19 cellular contexts compared by ENCODE assay signal in genomic region chrX:50881028-50881427, GRCh38. TPM values are rescaled to one million over a fixed set of nuclear protein-coding genes. Genes with fewer than 3 reads are reported as not detected.
"Had no signal": no experiment of that assay in that cellular context is flagged by ENCODE, and none has a peak within 500 bp of the region (broad histone marks: within the 10 kb centered on the region; RNA-seq: fewer than 3 reads in every experiment).

No MANE protein-coding gene starts in this region.

- H3K9me3 Mint-ChIP-seq: activated T-cell treated with anti-CD3 and anti-CD28 coated beads, Interleukin-2, amount 50 U/mL, for 4 hours; stimulated activated naive CD8-positive, alpha-beta T cell treated with anti-CD3 and anti-CD28 coated beads, Interleukin-15, Interleukin-2, amounts not matched to agents 100 ng/mL and 50 ng/mL, for 24 hours; type B pancreatic cell had no signal

- FAIRE-seq: colon had no signal

- H3K36me3 ChIP-seq: esophagus muscularis mucosa, right atrium auricular region had no signal

- H3K27me3 Mint-ChIP-seq: stimulated activated naive CD8-positive, alpha-beta T cell treated with anti-CD3 and anti-CD28 coated beads, Interleukin-15, Interleukin-2, amounts not matched to agents 100 ng/mL and 50 ng/mL, for 24 hours; type B pancreatic cell had no signal

- H3K4me3 ChIP-seq: esophagus muscularis mucosa, right atrium auricular region, SK-N-MC had no signal

- H3K9me3 ChIP-seq: esophagus muscularis mucosa, right atrium auricular region had no signal

- H3K36me3 Mint-ChIP-seq: type B pancreatic cell had no signal

- DNase-seq: activated CD4-positive, alpha-beta T cell treated with anti-CD3 and anti-CD28 coated beads, Interleukin-2, amount 50 U/mL, for 48 hours; activated gamma-delta T cell treated with Interleukin-2 at 50 U/mL for 16 hours; activated T-cell treated with anti-CD3 and anti-CD28 coated beads, Interleukin-2, amount 50 U/mL, for 4 hours; kidney glomerular epithelial cell; occipital lobe had no signal

- H3K27me3 ChIP-seq: esophagus muscularis mucosa, right atrium auricular region had no signal

- H3K27ac Mint-ChIP-seq: nephron; stimulated activated naive CD8-positive, alpha-beta T cell treated with anti-CD3 and anti-CD28 coated beads, Interleukin-15, Interleukin-2, amounts not matched to agents 100 ng/mL and 50 ng/mL, for 24 hours; type B pancreatic cell had no signal

- H3K4me1 ChIP-seq: esophagus muscularis mucosa, right atrium auricular region had no signal

- H3K4me1 Mint-ChIP-seq: nephron had no signal

- H3K4me3 Mint-ChIP-seq: activated T-cell treated with anti-CD3 and anti-CD28 coated beads, Interleukin-2, amount 50 U/mL, for 4 hours; nephron; stimulated activated naive CD8-positive, alpha-beta T cell treated with anti-CD3 and anti-CD28 coated beads, Interleukin-15, Interleukin-2, amounts not matched to agents 100 ng/mL and 50 ng/mL, for 24 hours; type B pancreatic cell had no signal

- H3K27ac ChIP-seq: esophagus muscularis mucosa, right atrium auricular region, SK-N-MC had no signal

RNA-seq across cellular contexts. Expression of gene BMP15, which starts 29.5 kb away (rescaled TPM):
- total RNA-seq: activated T-cell treated with anti-CD3 and anti-CD28 coated beads, Interleukin-2, amount 50 U/mL, for 4 hours; cardiac septum; esophagus muscularis mucosa; liver; mesenteric fat pad; occipital lobe; posterior vena cava; right atrium auricular region; skeletal muscle tissue; temporal lobe had no signal
- polyA plus RNA-seq: adipose tissue, liver had no signal
